In the genomic region with DNA sequence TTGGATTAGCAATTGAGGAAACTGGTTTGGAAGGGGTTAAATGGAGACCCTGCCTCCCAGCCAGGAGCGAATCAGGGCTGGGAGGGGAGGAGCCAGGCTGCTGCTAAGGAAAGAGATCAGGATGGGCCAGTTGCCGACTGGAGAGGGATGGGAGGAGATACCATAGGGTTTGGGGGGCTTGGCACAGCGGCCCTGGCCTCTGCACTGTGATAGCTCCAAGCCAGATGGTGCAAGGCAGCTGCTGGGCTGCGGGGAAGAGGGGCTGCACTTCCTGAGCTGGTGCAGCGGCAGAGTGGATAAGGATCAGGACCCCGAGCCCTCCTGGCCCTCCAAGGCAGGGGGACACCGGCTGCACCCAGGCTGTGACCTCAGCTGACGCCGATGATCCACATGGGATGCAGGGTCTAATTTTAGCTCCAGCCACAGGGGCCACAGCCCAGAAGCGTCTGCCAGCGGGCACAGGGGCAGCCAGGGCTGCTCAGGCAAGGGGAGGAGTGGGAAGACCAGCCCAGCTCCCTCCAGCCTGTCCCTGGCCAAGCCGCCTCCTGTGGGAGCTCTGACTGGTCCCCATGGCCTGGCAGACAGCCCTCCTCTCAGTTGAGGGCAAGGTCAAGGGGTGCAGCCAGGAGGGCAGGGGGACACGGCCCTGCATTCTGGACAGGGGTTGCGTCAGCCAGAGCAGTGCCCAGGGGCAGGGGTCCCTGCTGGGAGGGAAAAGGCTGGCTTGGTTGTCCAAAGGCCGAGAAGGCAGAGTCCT, we compare ENCODE assay signal across 8 cellular contexts. TPM values are rescaled to one million over a fixed set of nuclear protein-coding genes. Genes with fewer than 3 reads are reported as not detected.
DNase-seq lines count a peak whose midpoint lies in the region; ATAC-seq and TF ChIP-seq lines count a peak whose summit lies in the region.
"Had no signal": no experiment of that assay in that cellular context is flagged by ENCODE, and none has a peak within 500 bp of the region (broad histone marks: within the 10 kb centered on the region; RNA-seq: fewer than 3 reads in every experiment).

TSS of gene EXTL1 (plus strand) at position 129 of the 757 bp plus-strand sequence. CDS start 872 bp downstream, outside the sequence.

- H3K27me3 ChIP-seq in tibial nerve, result no peaks in the 10 kb centered on the region
- H3K27me3 ChIP-seq: ascending aorta had no signal

- peaks cover 0 to 63% (median 10%) of the 10 kb centered on the region in 4 donors for H3K4me1 ChIP-seq in tibial nerve

- DNase-seq in NCI-H1694 treated with DMSO at 0.1 percent for 48 hours (lab: John Stamatoyannopoulos, UW) (peak; percentile 92), cerebellar cortex (ENCODE audit: low spot score) (peak; percentile 84), kidney glomerular epithelial cell (lab: John Stamatoyannopoulos, UW) (peak; percentile 31), tibial nerve (ENCODE audit: low spot score in 2 of 2) (no peak), GM20000 (ENCODE audit: low spot score) (no peak), GF-D8 (lab: John Stamatoyannopoulos, UW) (no peak)

- no peaks in the 10 kb centered on the region for H3K36me3 ChIP-seq in tibial nerve
- H3K36me3 ChIP-seq: ascending aorta had no signal

- peak within 1 kb of the TSS; percentile 30 to 49 (median 39) for H3K4me3 ChIP-seq in tibial nerve

- peak in 1 of 2 donors; percentile 81 for TF ChIP-seq EP300 in tibial nerve (IDR thresholded peaks at IDR 0.05)

- TF ChIP-seq CTCF in tibial nerve (IDR thresholded peaks at IDR 0.05) (no peak), GM20000 (IDR thresholded peaks at IDR 0.05; ENCODE audit: extremely low read depth, missing control alignments) (no peak)

- TF ChIP-seq POLR2A in tibial nerve (IDR thresholded peaks at IDR 0.05), result peak; percentile 24 to 64

- peak within 1 kb of the TSS; percentile 55 to 87 (median 65) for H3K27ac ChIP-seq in tibial nerve
- H3K27ac ChIP-seq: ascending aorta had no signal

- ATAC-seq in HG02852 (IDR thresholded peaks at IDR 0.05; ENCODE audit: unreplicated experiment), result no peak

- H3K9me3 ChIP-seq in tibial nerve, result no peaks in the 10 kb centered on the region
- H3K9me3 ChIP-seq: ascending aorta had no signal

- WGBS in tibial nerve, 2 donors, result 6 to 24% methylated on average over 10 to 14 of the region's 15 CpGs

RNA-seq across cellular contexts. Expression of gene EXTL1, which starts in this region (rescaled TPM):
- 10 to 100 TPM; 30.6 to 44.3 (median 34.6) TPM for total RNA-seq in tibial nerve

Comparison
In these comparisons a context has a peak if more than half of its experiments do, and no peak if none do; other contexts are left out.
1. DNase-seq: peak in NCI-H1694 treated with DMSO at 0.1 percent for 48 hours (single experiment), cerebellar cortex (single experiment) and kidney glomerular epithelial cell (single experiment); none in tibial nerve (0 of 2), GM20000 (single experiment) and GF-D8 (single experiment).